In the genomic region with DNA sequence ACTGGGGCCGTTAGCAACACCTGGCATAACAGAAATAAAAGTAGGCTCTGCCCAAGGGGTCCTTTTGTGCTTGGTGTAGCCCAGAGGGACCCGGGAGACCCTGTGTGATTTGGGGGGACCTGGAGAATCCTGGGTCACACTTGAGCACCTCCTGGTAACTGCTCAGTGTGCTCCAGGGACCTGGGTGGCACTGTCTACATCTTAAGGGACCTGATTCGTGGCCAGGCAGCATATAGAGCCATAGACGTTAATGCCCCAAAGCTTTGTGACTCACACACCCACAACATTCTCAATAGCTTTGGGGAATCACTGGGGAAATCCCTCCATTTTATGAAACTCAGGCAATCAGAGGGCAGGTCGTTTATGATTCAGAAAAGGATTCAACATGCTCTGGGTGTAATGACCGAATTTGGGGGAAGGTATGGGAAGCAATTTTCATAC, we compare ENCODE assay signal across 10 cellular contexts. TPM values are rescaled to one million over a fixed set of nuclear protein-coding genes. Genes with fewer than 3 reads are reported as not detected.
DNase-seq lines count a peak whose midpoint lies in the region; ATAC-seq and TF ChIP-seq lines count a peak whose summit lies in the region.
"Had no signal": no experiment of that assay in that cellular context is flagged by ENCODE, and none has a peak within 500 bp of the region (broad histone marks: within the 10 kb centered on the region; RNA-seq: fewer than 3 reads in every experiment).

No MANE protein-coding gene starts in this region.

- H3K9me3 ChIP-seq in BE2C: no peaks in the 10 kb centered on the region
- H3K9me3 ChIP-seq: suprapubic skin had no signal

- H3K27me3 Mint-ChIP-seq in HFFc6 (ENCODE audit: insufficient read depth) (peaks cover 49% of the 10 kb centered on the region), mesothelial cell of epicardium (ENCODE audit: low read depth) (peaks cover 72% of the 10 kb centered on the region)
- peaks cover 56% of the 10 kb centered on the region for H3K27me3 Mint-ChIP-seq in activated T-helper 2 cell treated with anti-CD3 and anti-CD28 coated beads, Interferon-gamma antibody, Interleukin-2, Interleukin-4, amounts not matched to agents 10 μg/mL and 5 μg/mL and 100 μg/mL, durations not matched to agents 14 hours and 24 hours and 36 hours (ENCODE audit: low read depth)

- peak overlapping the region; percentile 77 for H3K4me3 ChIP-seq in BE2C (ENCODE audit: low read depth, low read length)
- H3K4me3 ChIP-seq: suprapubic skin had no signal

- ATAC-seq in HG02885 (IDR thresholded peaks at IDR 0.05; ENCODE audit: poor library complexity, unreplicated experiment): no peak
- no peak for ATAC-seq in HG03039 (IDR thresholded peaks at IDR 0.05; ENCODE audit: unreplicated experiment)
- ATAC-seq in HG03342 (IDR thresholded peaks at IDR 0.05; ENCODE audit: unreplicated experiment): no peak

- H3K27ac Mint-ChIP-seq in HFFc6: no peak overlapping the region
- H3K27ac Mint-ChIP-seq in activated T-helper 2 cell treated with anti-CD3 and anti-CD28 coated beads, Interferon-gamma antibody, Interleukin-2, Interleukin-4, amounts not matched to agents 10 μg/mL and 5 μg/mL and 100 μg/mL, durations not matched to agents 14 hours and 24 hours and 36 hours: peak overlapping the region; percentile 82
- peak overlapping the region; percentile 86 for H3K27ac Mint-ChIP-seq in mesothelial cell of epicardium

- peaks cover 12% of the 10 kb centered on the region for H3K36me3 ChIP-seq in BE2C
- H3K36me3 ChIP-seq: suprapubic skin had no signal

- DNase-seq in BE2C: no peak
- DNase-seq in HFFc6: peak; percentile 30
- no peak for DNase-seq in activated T-helper 2 cell treated with anti-CD3 and anti-CD28 coated beads, Interferon-gamma antibody, Interleukin-2, Interleukin-4, amounts not matched to agents 10 μg/mL and 5 μg/mL and 100 μg/mL, durations not matched to agents 14 hours and 24 hours and 36 hours (ENCODE audit: low spot score)
- no peak for DNase-seq in mesothelial cell of epicardium (ENCODE audit: low spot score in 2 of 2, unreplicated experiment in 2 of 2)
- no peak for DNase-seq in NCI-H2171 treated with DMSO at 0.1 percent for 48 hours (lab: John Stamatoyannopoulos, UW)
- DNase-seq: kidney had no signal

- intact Hi-C loops in activated T-helper 2 cell treated with anti-CD3 and anti-CD28 coated beads, Interferon-gamma antibody, Interleukin-2, Interleukin-4, amounts not matched to agents 10 μg/mL and 5 μg/mL and 100 μg/mL, durations not matched to agents 14 hours and 24 hours and 36 hours (cut with micrococcal nuclease): loop anchor here (1.0 to 10.0 kb wide), 3 partner anchors 65 to 568 kb away; partner anchors contain the start of gene DUSP8

- peaks cover 15% of the 10 kb centered on the region for H3K4me1 Mint-ChIP-seq in HFFc6 (ENCODE audit: low read depth)
- peaks cover 14% of the 10 kb centered on the region for H3K4me1 Mint-ChIP-seq in activated T-helper 2 cell treated with anti-CD3 and anti-CD28 coated beads, Interferon-gamma antibody, Interleukin-2, Interleukin-4, amounts not matched to agents 10 μg/mL and 5 μg/mL and 100 μg/mL, durations not matched to agents 14 hours and 24 hours and 36 hours (ENCODE audit: low read depth)
- peaks cover 27% of the 10 kb centered on the region for H3K4me1 Mint-ChIP-seq in mesothelial cell of epicardium

- TF ChIP-seq CTCF in BE2C (IDR thresholded peaks at IDR 0.05; ENCODE audit: low read depth, low read length): no peak
- TF ChIP-seq CTCF in HFFc6 (IDR thresholded peaks at IDR 0.05): no peak
- no peak for TF ChIP-seq CTCF in mesothelial cell of epicardium (IDR thresholded peaks at IDR 0.05; ENCODE audit: unreplicated experiment)

- peaks cover 5% of the 10 kb centered on the region for H3K4me1 ChIP-seq in BE2C

- no peak overlapping the region for H3K4me3 Mint-ChIP-seq in HFFc6
- peak overlapping the region; percentile 42 for H3K4me3 Mint-ChIP-seq in activated T-helper 2 cell treated with anti-CD3 and anti-CD28 coated beads, Interferon-gamma antibody, Interleukin-2, Interleukin-4, amounts not matched to agents 10 μg/mL and 5 μg/mL and 100 μg/mL, durations not matched to agents 14 hours and 24 hours and 36 hours (ENCODE audit: low read depth)
- H3K4me3 Mint-ChIP-seq in mesothelial cell of epicardium: peak overlapping the region; percentile 73

- H3K36me3 Mint-ChIP-seq in HFFc6 (ENCODE audit: low read depth) (no peaks in the 10 kb centered on the region), mesothelial cell of epicardium (peaks cover 6% of the 10 kb centered on the region)
- H3K36me3 Mint-ChIP-seq in activated T-helper 2 cell treated with anti-CD3 and anti-CD28 coated beads, Interferon-gamma antibody, Interleukin-2, Interleukin-4, amounts not matched to agents 10 μg/mL and 5 μg/mL and 100 μg/mL, durations not matched to agents 14 hours and 24 hours and 36 hours (ENCODE audit: low read depth): no peaks in the 10 kb centered on the region

- no peaks in the 10 kb centered on the region; the same call in 1 of the 2 replicates for H3K27me3 ChIP-seq in BE2C

- no peaks in the 10 kb centered on the region for H3K9me3 Mint-ChIP-seq in HFFc6
- peaks cover 3% of the 10 kb centered on the region for H3K9me3 Mint-ChIP-seq in activated T-helper 2 cell treated with anti-CD3 and anti-CD28 coated beads, Interferon-gamma antibody, Interleukin-2, Interleukin-4, amounts not matched to agents 10 μg/mL and 5 μg/mL and 100 μg/mL, durations not matched to agents 14 hours and 24 hours and 36 hours
- H3K9me3 Mint-ChIP-seq in mesothelial cell of epicardium: no peaks in the 10 kb centered on the region

RNA-seq across cellular contexts. Expression of gene IGF2, which starts 3.6 kb away (rescaled TPM):
- polyA plus RNA-seq in BE2C (2012; ENCODE audit: insufficient read depth, insufficient read length, low read depth): 468 TPM
- total RNA-seq in HFFc6 (2021; fragmentation: NEBNext Ultra II Directional; extraction: Animal tissue kit (Norgen Biotek cat#: 25700)): 1 to 10 TPM in 5 of 6 experiments, under 1 TPM in 1; 0.90 to 2.6 (median 2.0) TPM
- total RNA-seq in activated T-helper 2 cell treated with anti-CD3 and anti-CD28 coated beads, Interferon-gamma antibody, Interleukin-2, Interleukin-4, amounts not matched to agents 10 μg/mL and 5 μg/mL and 100 μg/mL, durations not matched to agents 14 hours and 24 hours and 36 hours: 0.05 and 0.16 TPM in 2 replicates
- 3,009 to 3,275 TPM (median 3,171 TPM) in 3 replicates for total RNA-seq in mesothelial cell of epicardium

RNA-seq across cellular contexts. Expression of gene INS, which starts 18.2 kb away (rescaled TPM):
- polyA plus RNA-seq in BE2C (2012; ENCODE audit: insufficient read depth, insufficient read length, low read depth): not detected
- not detected for total RNA-seq in HFFc6 (2021; fragmentation: NEBNext Ultra II Directional; extraction: Animal tissue kit (Norgen Biotek cat#: 25700))
- total RNA-seq in activated T-helper 2 cell treated with anti-CD3 and anti-CD28 coated beads, Interferon-gamma antibody, Interleukin-2, Interleukin-4, amounts not matched to agents 10 μg/mL and 5 μg/mL and 100 μg/mL, durations not matched to agents 14 hours and 24 hours and 36 hours: not detected in 2 replicates
- total RNA-seq in mesothelial cell of epicardium: not detected in 3 replicates
- total RNA-seq: kidney, suprapubic skin had no signal

RNA-seq across cellular contexts. Expression of gene TH, which starts 28.8 kb away (rescaled TPM):
- polyA plus RNA-seq in BE2C (2012; ENCODE audit: insufficient read depth, insufficient read length, low read depth): 141 TPM
- not detected for total RNA-seq in HFFc6 (2021; fragmentation: NEBNext Ultra II Directional; extraction: Animal tissue kit (Norgen Biotek cat#: 25700))
- total RNA-seq in activated T-helper 2 cell treated with anti-CD3 and anti-CD28 coated beads, Interferon-gamma antibody, Interleukin-2, Interleukin-4, amounts not matched to agents 10 μg/mL and 5 μg/mL and 100 μg/mL, durations not matched to agents 14 hours and 24 hours and 36 hours: not detected in 2 replicates
- total RNA-seq in mesothelial cell of epicardium: 0.77 to 1.4 TPM (median 1.1 TPM) in 3 replicates
- total RNA-seq: kidney had no signal

Comparison
In these comparisons a context has a peak if more than half of its experiments do, and no peak if none do; other contexts are left out.
1. RNA of gene IGF2, which starts 3.6 kb away (total RNA-seq): 3,009 to 3,275 TPM in mesothelial cell of epicardium; 0.90 to 2.6 TPM in HFFc6 and 0.05 to 0.16 TPM in activated T-helper 2 cell treated with anti-CD3 and anti-CD28 coated beads, Interferon-gamma antibody, Interleukin-2, Interleukin-4, amounts not matched to agents 10 μg/mL and 5 μg/mL and 100 μg/mL, durations not matched to agents 14 hours and 24 hours and 36 hours; every median in the first group is over 100 times any median in the second.